Comparison of ENCODE assay signal across 22 cellular contexts in genomic region chr6:161903584-161904232, GRCh38.
"Had no signal": no experiment of that assay in that cellular context is flagged by ENCODE, and none has a peak within 500 bp of the region (broad histone marks: within the 10 kb centered on the region; RNA-seq: fewer than 3 reads in every experiment).

No MANE protein-coding gene starts in this region.

- ATAC-seq: HepG2 had no signal

- H3K36me3 ChIP-seq: MG63, SJSA1 had no signal

- DNase-seq: IMR-90, Karpas-422, KG1, MG63, NCI-H1092 treated with DMSO at 0.1 percent for 48 hours, NCI-H1436, NCI-H187, NCI-H2029, NCI-H2081 treated with DMSO at 0.1 percent for 48 hours, NCI-H2171, NCI-H226, NCI-H446, NCI-H510A, NCI-H524 treated with DMSO at 0.1 percent for 48 hours, NCI-H69, NCI-H774, Right ventricle myocardium superior, RPMI8226, SIG-M5 had no signal

- H3K27me3 ChIP-seq: MG63, SJSA1 had no signal

- H3K9me3 ChIP-seq: MG63, SJSA1 had no signal

- H3K4me1 ChIP-seq: SJSA1 had no signal

- H3K27ac ChIP-seq: SJSA1, SK-N-MC had no signal

- H3K4me3 ChIP-seq: MG63, SJSA1, SK-N-MC had no signal
